10 cellular contexts compared by ENCODE assay signal in the genomic region with DNA sequence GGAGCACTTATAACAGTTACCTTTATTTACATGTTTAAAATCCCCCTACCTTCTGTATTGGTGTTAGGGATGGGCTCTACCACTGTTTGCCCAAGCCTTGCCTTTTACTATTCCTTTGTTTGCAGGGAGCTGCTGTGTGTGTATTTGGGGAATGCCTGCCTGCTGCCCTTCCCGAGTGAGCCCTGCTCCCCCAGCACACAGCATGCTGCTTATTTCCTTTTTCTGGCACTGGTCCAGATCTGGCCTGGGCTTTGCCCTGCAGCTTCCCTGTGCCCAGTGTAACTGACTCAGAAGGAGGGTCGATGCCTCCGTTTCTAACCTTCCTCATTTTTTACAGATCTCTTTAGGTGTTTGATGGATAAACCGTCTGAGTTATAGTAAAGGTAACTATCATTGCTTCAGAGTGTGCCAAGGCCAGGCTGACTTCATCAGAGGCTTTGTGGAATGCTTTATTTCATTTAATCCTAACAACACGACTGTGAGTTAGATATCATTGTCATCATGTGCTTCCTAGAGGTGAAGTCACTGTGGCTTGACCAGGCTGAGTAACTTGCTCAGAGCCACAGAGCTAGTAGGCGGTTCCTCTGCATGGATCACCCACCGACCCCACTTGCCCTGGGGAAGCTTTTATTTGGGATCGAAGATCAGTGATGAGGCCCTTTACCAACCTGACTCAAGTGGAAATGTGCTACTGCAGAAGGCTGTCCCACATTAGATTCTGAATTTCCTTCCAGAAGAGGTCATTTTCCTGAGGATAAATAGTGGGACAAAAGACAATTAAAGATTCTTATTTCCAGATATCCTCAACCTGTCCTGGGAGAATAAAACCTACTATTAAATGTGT.
A peak's percentile ranks its signal among the peaks of the same experiment; 100 is the strongest.
DNase-seq lines count a peak whose midpoint lies in the region; ATAC-seq lines count a peak whose summit lies in the region.
"Had no signal": no experiment of that assay in that cellular context is flagged by ENCODE, and none has a peak within 500 bp of the region (broad histone marks: within the 10 kb centered on the region; RNA-seq: fewer than 3 reads in every experiment).

No MANE protein-coding gene starts in this region.

- CTCF ChIA-PET in activated CD8-positive, alpha-beta T cell treated with anti-CD3 and anti-CD28 coated beads, Interleukin-2, amount 10 ng/mL, durations not matched to agents 7 days and 5 days (lab: Charles Lee), result no interaction called here

- peak; percentile 13 for DNase-seq in CD1c-positive myeloid dendritic cell (ENCODE audit: extremely low spot score)
- peak; percentile 88 for DNase-seq in NCI-H1417 treated with DMSO at 0.1 percent for 48 hours (lab: John Stamatoyannopoulos, UW)
- DNase-seq in amniotic epithelial cell (ENCODE audit: low read depth), result peak; percentile 29
- peak; percentile 51 for DNase-seq in iris pigment epithelial cell (ENCODE audit: low read depth)
- no peak for DNase-seq in activated CD8-positive, alpha-beta T cell treated with anti-CD3 and anti-CD28 coated beads, Interleukin-2, amount 10 ng/mL, durations not matched to agents 7 days and 5 days
- DNase-seq: activated CD4-positive, alpha-beta memory T cell treated with anti-CD3 and anti-CD28 coated beads, Interleukin-2, amount 10 ng/mL, durations not matched to agents 7 days and 5 days; effector memory CD8-positive, alpha-beta T cell had no signal

- no peak overlapping the region for H3K4me3 Mint-ChIP-seq in activated CD8-positive, alpha-beta T cell treated with anti-CD3 and anti-CD28 coated beads, Interleukin-2, amount 10 ng/mL, durations not matched to agents 7 days and 5 days
- H3K4me3 Mint-ChIP-seq: activated CD4-positive, alpha-beta memory T cell treated with anti-CD3 and anti-CD28 coated beads, Interleukin-2, amount 10 ng/mL, durations not matched to agents 7 days and 5 days; effector memory CD8-positive, alpha-beta T cell had no signal

- no peak for ATAC-seq in activated CD8-positive, alpha-beta T cell treated with anti-CD3 and anti-CD28 coated beads, Interleukin-2, amount 10 ng/mL, durations not matched to agents 7 days and 5 days
- ATAC-seq in GM18519 (IDR thresholded peaks at IDR 0.05; ENCODE audit: low FRiP score, unreplicated experiment) (no peak), HG03571 (IDR thresholded peaks at IDR 0.05; ENCODE audit: unreplicated experiment) (no peak), HG03196 (IDR thresholded peaks at IDR 0.05; ENCODE audit: unreplicated experiment) (no peak)
- ATAC-seq: effector memory CD8-positive, alpha-beta T cell had no signal

- H3K36me3 Mint-ChIP-seq in activated CD8-positive, alpha-beta T cell treated with anti-CD3 and anti-CD28 coated beads, Interleukin-2, amount 10 ng/mL, durations not matched to agents 7 days and 5 days (ENCODE audit: low read depth), result peaks cover 8% of the 10 kb centered on the region

- peaks cover 28% of the 10 kb centered on the region for H3K4me1 Mint-ChIP-seq in activated CD8-positive, alpha-beta T cell treated with anti-CD3 and anti-CD28 coated beads, Interleukin-2, amount 10 ng/mL, durations not matched to agents 7 days and 5 days (ENCODE audit: low read depth)

- POLR2A ChIA-PET in activated CD8-positive, alpha-beta T cell treated with anti-CD3 and anti-CD28 coated beads, Interleukin-2, amount 10 ng/mL, durations not matched to agents 7 days and 5 days (lab: Charles Lee), result no interaction called here

- H3K9me3 Mint-ChIP-seq in activated CD8-positive, alpha-beta T cell treated with anti-CD3 and anti-CD28 coated beads, Interleukin-2, amount 10 ng/mL, durations not matched to agents 7 days and 5 days (ENCODE audit: insufficient read depth), result no peaks in the 10 kb centered on the region
- H3K9me3 Mint-ChIP-seq: activated CD4-positive, alpha-beta memory T cell treated with anti-CD3 and anti-CD28 coated beads, Interleukin-2, amount 10 ng/mL, durations not matched to agents 7 days and 5 days; effector memory CD8-positive, alpha-beta T cell had no signal

- H3K27me3 Mint-ChIP-seq in activated CD8-positive, alpha-beta T cell treated with anti-CD3 and anti-CD28 coated beads, Interleukin-2, amount 10 ng/mL, durations not matched to agents 7 days and 5 days (ENCODE audit: low read depth), result no peaks in the 10 kb centered on the region
- H3K27me3 Mint-ChIP-seq: activated CD4-positive, alpha-beta memory T cell treated with anti-CD3 and anti-CD28 coated beads, Interleukin-2, amount 10 ng/mL, durations not matched to agents 7 days and 5 days; effector memory CD8-positive, alpha-beta T cell had no signal

- H3K27ac Mint-ChIP-seq in activated CD8-positive, alpha-beta T cell treated with anti-CD3 and anti-CD28 coated beads, Interleukin-2, amount 10 ng/mL, durations not matched to agents 7 days and 5 days, result no peak overlapping the region
- H3K27ac Mint-ChIP-seq: activated CD4-positive, alpha-beta memory T cell treated with anti-CD3 and anti-CD28 coated beads, Interleukin-2, amount 10 ng/mL, durations not matched to agents 7 days and 5 days had no signal
